In genomic region chr1:47328992-47329391, GRCh38 we compare ENCODE assay signal across 28 cellular contexts.
"Had no signal": no experiment of that assay in that cellular context is flagged by ENCODE, and none has a peak within 500 bp of the region (broad histone marks: within the 10 kb centered on the region; RNA-seq: fewer than 3 reads in every experiment).

No MANE protein-coding gene starts in this region.

- H3K4me1 Mint-ChIP-seq: activated CD4-positive, alpha-beta T cell treated with anti-CD3 and anti-CD28 coated beads, Interleukin-2, amount 10 ng/mL, durations not matched to agents 7 days and 5 days; activated naive CD8-positive, alpha-beta T cell treated with anti-CD3 and anti-CD28 coated beads for 36 hours had no signal

- H3K27me3 ChIP-seq: brain microvascular endothelial cell, foreskin keratinocyte, gastrocnemius medialis, heart left ventricle had no signal

- ATAC-seq: activated T-cell treated with anti-CD3 and anti-CD28 coated beads, Interleukin-2, amount 50 U/mL, for 72 hours; foreskin keratinocyte; gastrocnemius medialis; heart left ventricle had no signal

- FAIRE-seq: astrocyte, colon, endometrium, endothelial cell of umbilical vein had no signal

- H3K4me3 ChIP-seq: gastrocnemius medialis, heart left ventricle had no signal

- H3K4me3 Mint-ChIP-seq: activated CD4-positive, alpha-beta memory T cell treated with anti-CD3 and anti-CD28 coated beads, Interleukin-2, amount 10 ng/mL, durations not matched to agents 7 days and 5 days; activated CD4-positive, alpha-beta T cell treated with anti-CD3 and anti-CD28 coated beads, Interleukin-2, amount 10 ng/mL, durations not matched to agents 7 days and 5 days; activated naive CD4-positive, alpha-beta T cell treated with anti-CD3 and anti-CD28 coated beads, Interleukin-2, amount 50 U/mL, for 24 hours; activated naive CD8-positive, alpha-beta T cell treated with anti-CD3 and anti-CD28 coated beads for 36 hours; activated T-cell treated with anti-CD3 and anti-CD28 coated beads, Interleukin-2, amount 50 U/mL, for 24 hours; activated T-cell treated with anti-CD3 and anti-CD28 coated beads, Interleukin-2, amount 50 U/mL, for 72 hours had no signal

- H3K36me3 Mint-ChIP-seq: activated naive CD4-positive, alpha-beta T cell treated with anti-CD3 and anti-CD28 coated beads, Interleukin-2, amount 50 U/mL, for 24 hours; activated naive CD8-positive, alpha-beta T cell treated with anti-CD3 and anti-CD28 coated beads for 36 hours had no signal

- H3K27me3 Mint-ChIP-seq: activated CD4-positive, alpha-beta memory T cell treated with anti-CD3 and anti-CD28 coated beads, Interleukin-2, amount 10 ng/mL, durations not matched to agents 7 days and 5 days; activated CD4-positive, alpha-beta T cell treated with anti-CD3 and anti-CD28 coated beads, Interleukin-2, amount 10 ng/mL, durations not matched to agents 7 days and 5 days; activated naive CD4-positive, alpha-beta T cell treated with anti-CD3 and anti-CD28 coated beads, Interleukin-2, amount 50 U/mL, for 24 hours; activated naive CD8-positive, alpha-beta T cell treated with anti-CD3 and anti-CD28 coated beads for 36 hours; activated T-cell treated with anti-CD3 and anti-CD28 coated beads, Interleukin-2, amount 50 U/mL, for 24 hours had no signal

- H3K9me3 Mint-ChIP-seq: activated CD4-positive, alpha-beta memory T cell treated with anti-CD3 and anti-CD28 coated beads, Interleukin-2, amount 10 ng/mL, durations not matched to agents 7 days and 5 days; activated CD4-positive, alpha-beta T cell treated with anti-CD3 and anti-CD28 coated beads, Interleukin-2, amount 10 ng/mL, durations not matched to agents 7 days and 5 days; activated naive CD4-positive, alpha-beta T cell treated with anti-CD3 and anti-CD28 coated beads, Interleukin-2, amount 50 U/mL, for 24 hours; activated naive CD8-positive, alpha-beta T cell treated with anti-CD3 and anti-CD28 coated beads for 36 hours; activated T-cell treated with anti-CD3 and anti-CD28 coated beads, Interleukin-2, amount 50 U/mL, for 24 hours; activated T-cell treated with anti-CD3 and anti-CD28 coated beads, Interleukin-2, amount 50 U/mL, for 72 hours had no signal

- H3K27ac ChIP-seq: brain microvascular endothelial cell, epithelial cell of prostate, foreskin keratinocyte, gastrocnemius medialis, heart left ventricle had no signal

- H3K36me3 ChIP-seq: brain microvascular endothelial cell, gastrocnemius medialis, heart left ventricle had no signal

- H3K9me3 ChIP-seq: gastrocnemius medialis, heart left ventricle had no signal

- H3K27ac Mint-ChIP-seq: activated CD4-positive, alpha-beta memory T cell treated with anti-CD3 and anti-CD28 coated beads, Interleukin-2, amount 10 ng/mL, durations not matched to agents 7 days and 5 days; activated CD4-positive, alpha-beta T cell treated with anti-CD3 and anti-CD28 coated beads, Interleukin-2, amount 10 ng/mL, durations not matched to agents 7 days and 5 days; activated naive CD4-positive, alpha-beta T cell treated with anti-CD3 and anti-CD28 coated beads, Interleukin-2, amount 50 U/mL, for 24 hours; activated naive CD8-positive, alpha-beta T cell treated with anti-CD3 and anti-CD28 coated beads for 36 hours; activated T-cell treated with anti-CD3 and anti-CD28 coated beads, Interleukin-2, amount 50 U/mL, for 24 hours; activated T-cell treated with anti-CD3 and anti-CD28 coated beads, Interleukin-2, amount 50 U/mL, for 72 hours had no signal

- DNase-seq: activated CD4-positive, alpha-beta memory T cell treated with anti-CD3 and anti-CD28 coated beads, Interleukin-2, amount 10 ng/mL, durations not matched to agents 7 days and 5 days; activated CD4-positive, alpha-beta T cell treated with anti-CD3 and anti-CD28 coated beads for 1 hour; activated CD4-positive, alpha-beta T cell treated with anti-CD3 and anti-CD28 coated beads for 4 hours; activated CD4-positive, alpha-beta T cell treated with anti-CD3 and anti-CD28 coated beads, Interleukin-2, amount 10 ng/mL, durations not matched to agents 7 days and 5 days; activated CD4-positive, alpha-beta T cell treated with anti-CD3 and anti-CD28 coated beads, Interleukin-2, amount 50 U/mL, for 4 hours; activated CD8-positive, alpha-beta memory T cell treated with anti-CD3 and anti-CD28 coated beads, Interleukin-2, amount 50 U/mL, for 48 hours; activated gamma-delta T cell; activated naive CD4-positive, alpha-beta T cell treated with Interleukin-2 at 50 U/mL for 16 hours; activated naive CD8-positive, alpha-beta T cell treated with anti-CD3 and anti-CD28 coated beads for 36 hours; activated T-cell treated with anti-CD3 and anti-CD28 coated beads for 4 hours; activated T-cell treated with anti-CD3 and anti-CD28 coated beads, Interleukin-2, amount 50 U/mL, for 24 hours; activated T-cell treated with anti-CD3 and anti-CD28 coated beads, Interleukin-2, amount 50 U/mL, for 72 hours; anterior cingulate cortex; brain microvascular endothelial cell; caudate nucleus; effector CD8-positive, alpha-beta T cell; foreskin keratinocyte; gastrocnemius medialis; glutamatergic neuron; heart left ventricle; T-helper 1 cell; T-helper 2 cell had no signal
